ENCODE assay signal across 31 cellular contexts in genomic region chr10:126670886-126671285, GRCh38. TPM values are rescaled to one million over a fixed set of nuclear protein-coding genes. Genes with fewer than 3 reads are reported as not detected.
A peak's percentile ranks its signal among the peaks of the same experiment; 100 is the strongest.
DNase-seq lines count a peak whose midpoint lies in the region; FAIRE-seq and TF ChIP-seq lines count a peak whose summit lies in the region.
"Had no signal": no experiment of that assay in that cellular context is flagged by ENCODE, and none has a peak within 500 bp of the region (broad histone marks: within the 10 kb centered on the region; RNA-seq: fewer than 3 reads in every experiment).

No MANE protein-coding gene starts in this region.

- TF ChIP-seq POLR2A in H54 (IDR thresholded peaks at IDR 0.05; ENCODE audit: low read depth, low read length): no peak

- FAIRE-seq in H54 (lab: Jason Lieb, UNC): no peak
- FAIRE-seq: A204.1, GM19239, small intestine, TTC549 had no signal

- TF ChIP-seq CTCF in VCaP (conservative IDR thresholded peaks at IDR 0.05): no peak

- peak; percentile 92 for DNase-seq in Ammon's horn (ENCODE audit: low spot score)
- DNase-seq in inferior parietal cortex (ENCODE audit: extremely low spot score): peak; percentile 79
- peak; percentile 53 for DNase-seq in occipital lobe (lab: John Stamatoyannopoulos, UW)
- no peak for DNase-seq in H54 (ENCODE audit: insufficient read length, low spot score)
- DNase-seq in NCI-H2029 treated with DMSO at 0.1 percent for 48 hours (lab: John Stamatoyannopoulos, UW): no peak
- DNase-seq in cerebellum (ENCODE audit: low spot score): no peak
- DNase-seq in NCI-H2029 (lab: John Stamatoyannopoulos, UW): no peak
- DNase-seq: activated CD4-positive, alpha-beta T cell treated with anti-CD3 and anti-CD28 coated beads for 1 hour; activated naive CD4-positive, alpha-beta T cell; activated T-cell treated with anti-CD3 and anti-CD28 coated beads, Interleukin-2, amount 50 U/mL, for 1 hour; central memory CD4-positive, alpha-beta T cell; foreskin fibroblast; HFFc6; islet precursor cell; mammary epithelial cell; MM.1S; naive thymus-derived CD8-positive, alpha-beta T cell; NCI-H187 treated with DMSO at 0.1 percent for 48 hours; NCI-H226; NCI-H774; Right ventricle myocardium superior; small intestine; stimulated activated naive CD4-positive, alpha-beta T cell had no signal

- peak overlapping the region; percentile 47; the same call in 1 of the 2 replicates for H3K27ac ChIP-seq in VCaP
- H3K27ac ChIP-seq: epithelial cell of prostate, prostate gland, tibial nerve had no signal

RNA-seq across cellular contexts. Expression of gene C10orf90, which starts 0.4 kb away (rescaled TPM):
- total RNA-seq in occipital lobe (0.16 TPM), cerebellum (not detected)
- total RNA-seq: HFFc6; naive thymus-derived CD8-positive, alpha-beta T cell; OCI-LY7; Right ventricle myocardium superior; tibial nerve had no signal

Comparison
In these comparisons a context has a peak if more than half of its experiments do, and no peak if none do; other contexts are left out.
1. DNase-seq: peak in Ammon's horn (single experiment), inferior parietal cortex (single experiment) and occipital lobe (single experiment); none in H54 (single experiment), NCI-H2029 treated with DMSO at 0.1 percent for 48 hours (single experiment), cerebellum (single experiment) and NCI-H2029 (single experiment).